In genomic region chr17:74325743-74326379, GRCh38 we compare ENCODE assay signal across 8 cellular contexts. TPM values are rescaled to one million over a fixed set of nuclear protein-coding genes. Genes with fewer than 3 reads are reported as not detected.
A peak's percentile ranks its signal among the peaks of the same experiment; 100 is the strongest.
DNase-seq lines count a peak whose midpoint lies in the region; ATAC-seq and TF ChIP-seq lines count a peak whose summit lies in the region.

KIF19 (plus strand) TSS chr17:74326226; CDS start chr17:74326350, 124 bp downstream.

- no peak within 1 kb of the TSS for H3K27ac Mint-ChIP-seq in progenitor cell of endocrine pancreas

- in situ Hi-C loops in transverse colon (cut with MboI; ENCODE audit: low pct_ligation_motif_present in 1 of 4, low pct_unique_long_range_greater_than_20kb in 1 of 4, low sequenced_read_pairs in 3 of 4): no loop called here

- H3K9me3 ChIP-seq in transverse colon: no peaks in the 10 kb centered on the region

- TF ChIP-seq POLR2A in transverse colon (IDR thresholded peaks at IDR 0.05): no peak

- intact Hi-C loops in Right ventricle myocardium superior (cut with DNase I): no loop called here
- intact Hi-C loops in transverse colon (cut with DNase I; ENCODE audit: low total_unique reads): no loop called here

- H3K27me3 Mint-ChIP-seq in progenitor cell of endocrine pancreas: peaks cover 65% of the 10 kb centered on the region

- peaks cover 8% of the 10 kb centered on the region for H3K4me1 Mint-ChIP-seq in progenitor cell of endocrine pancreas (ENCODE audit: low read depth)

- peaks cover 38% of the 10 kb centered on the region for H3K27me3 ChIP-seq in transverse colon

- whole genome bisulfite sequencing in transverse colon (ENCODE audit: low coverage in 1 of 2), 2 donors: 12% methylated on average over 52 of the region's 73 CpGs; no CpG with 5 or more reads in 1 of the 2 donors

- TF ChIP-seq EP300 in transverse colon (IDR thresholded peaks at IDR 0.05; ENCODE audit: low read depth): no peak

- peak within 1 kb of the TSS in 1 of 4 donors; percentile 17 for H3K27ac ChIP-seq in transverse colon

- no peaks in the 10 kb centered on the region for H3K36me3 Mint-ChIP-seq in progenitor cell of endocrine pancreas (ENCODE audit: insufficient read depth)

- H3K36me3 ChIP-seq in transverse colon: no peaks in the 10 kb centered on the region

- H3K4me3 ChIP-seq in GM12864 (ENCODE audit: low read depth, low read length): peak within 1 kb of the TSS; percentile 42
- peak within 1 kb of the TSS in 3 of 4 donors; percentile 17 to 44 (median 30) for H3K4me3 ChIP-seq in transverse colon

- H3K4me3 Mint-ChIP-seq in progenitor cell of endocrine pancreas (ENCODE audit: low read depth): peak within 1 kb of the TSS; percentile 41

- DNase-seq in GM12864 (ENCODE audit: low read depth) (no peak), KG1 (lab: John Stamatoyannopoulos, UW) (peak; percentile 2), Right ventricle myocardium superior (peak; percentile 68), progenitor cell of endocrine pancreas (ENCODE audit: low spot score, unreplicated experiment) (peak; percentile 26), transverse colon (peak; percentile 67)
- DNase-seq in activated T-cell treated with anti-CD3 and anti-CD28 coated beads, Interleukin-2, amount 50 U/mL, for 1 hour: peak; percentile 60

- TF ChIP-seq CTCF in GM12864 (IDR thresholded peaks at IDR 0.05; ENCODE audit: low read depth, low read length, missing control alignments): no peak
- TF ChIP-seq CTCF in progenitor cell of endocrine pancreas (IDR thresholded peaks at IDR 0.05; ENCODE audit: unreplicated experiment): no peak
- no peak for TF ChIP-seq CTCF in transverse colon (IDR thresholded peaks at IDR 0.05)

- H3K9me3 Mint-ChIP-seq in progenitor cell of endocrine pancreas (ENCODE audit: low read depth): no peaks in the 10 kb centered on the region

- ATAC-seq in Right ventricle myocardium superior (ENCODE audit: poor library complexity) (peak; percentile 90), GM21367 (IDR thresholded peaks at IDR 0.05; ENCODE audit: unreplicated experiment) (no peak), HG03457 (IDR thresholded peaks at IDR 0.05; ENCODE audit: unreplicated experiment) (no peak)

- H3K4me1 ChIP-seq in transverse colon: peaks cover 0 to 21% (median 13%) of the 10 kb centered on the region in 4 donors

RNA-seq across cellular contexts. Expression of gene KIF19, which starts in this region (rescaled TPM):
- total RNA-seq in Right ventricle myocardium superior: 0.22 TPM
- total RNA-seq in progenitor cell of endocrine pancreas: 1.7 and 2.2 TPM in 2 replicates
- 1 to 10 TPM; 1.4 to 4.4 (median 1.8) TPM for total RNA-seq in transverse colon

Comparison
In these comparisons a context has a peak if more than half of its experiments do, and no peak if none do; other contexts are left out.
1. Peak in DNase-seq and ATAC-seq in Right ventricle myocardium superior; RNA of the gene not detected or under 1 TPM.